In the genomic region with DNA sequence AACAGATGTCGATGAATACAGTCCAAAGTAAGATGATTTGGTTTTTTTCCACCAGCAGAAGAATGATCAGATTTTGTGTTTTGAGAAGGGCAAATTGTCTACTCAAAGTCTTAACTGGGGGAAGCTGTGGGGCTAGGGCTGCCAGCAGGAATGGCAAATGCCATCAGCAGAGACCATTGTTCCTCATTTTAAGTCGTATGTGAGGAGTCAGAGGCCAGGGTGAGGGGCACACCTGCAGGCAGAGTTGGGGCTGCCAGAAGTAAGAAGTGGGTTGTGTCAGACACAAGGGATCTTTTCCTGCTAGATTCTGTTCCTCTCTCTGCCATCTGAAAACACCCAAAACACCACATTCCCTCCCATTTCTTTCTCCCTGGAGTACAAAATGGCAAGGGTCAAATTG, we compare ENCODE assay signal across 15 cellular contexts. TPM values are rescaled to one million over a fixed set of nuclear protein-coding genes. Genes with fewer than 3 reads are reported as not detected.
"Had no signal": no experiment of that assay in that cellular context is flagged by ENCODE, and none has a peak within 500 bp of the region (broad histone marks: within the 10 kb centered on the region; RNA-seq: fewer than 3 reads in every experiment).

No MANE protein-coding gene starts in this region.

- ATAC-seq: activated CD4-positive, CD25-positive, alpha-beta regulatory T cell treated with anti-CD3 and anti-CD28 coated beads, Interleukin-2, amount 50 U/mL, for 24 hours; activated CD8-positive, alpha-beta memory T cell treated with anti-CD3 and anti-CD28 coated beads, Interleukin-2, amount 10 ng/mL, durations not matched to agents 7 days and 5 days; gastrocnemius medialis; heart left ventricle had no signal

- H3K9me3 ChIP-seq: gastrocnemius medialis, heart left ventricle, tibial artery, vagina had no signal

- H3K27me3 Mint-ChIP-seq: activated CD8-positive, alpha-beta memory T cell treated with anti-CD3 and anti-CD28 coated beads, Interleukin-2, amount 10 ng/mL, durations not matched to agents 7 days and 5 days had no signal

- H3K4me3 Mint-ChIP-seq: activated CD8-positive, alpha-beta memory T cell treated with anti-CD3 and anti-CD28 coated beads, Interleukin-2, amount 10 ng/mL, durations not matched to agents 7 days and 5 days; immature natural killer cell; neural crest cell had no signal

- H3K27ac Mint-ChIP-seq: activated CD8-positive, alpha-beta memory T cell treated with anti-CD3 and anti-CD28 coated beads, Interleukin-2, amount 10 ng/mL, durations not matched to agents 7 days and 5 days had no signal

- DNase-seq: activated CD4-positive, alpha-beta T cell treated with anti-CD3 and anti-CD28 coated beads, Interleukin-2, amount 50 U/mL, for 4 hours; activated CD8-positive, alpha-beta memory T cell treated with anti-CD3 and anti-CD28 coated beads, Interleukin-2, amount 10 ng/mL, durations not matched to agents 7 days and 5 days; activated gamma-delta T cell; activated T-cell treated with anti-CD3 and anti-CD28 coated beads, Interleukin-2, amount 50 U/mL, for 48 hours; dorsolateral prefrontal cortex; erythroblast; gastrocnemius medialis; heart left ventricle; immature natural killer cell; midbrain; tibial artery had no signal

- H3K9me3 Mint-ChIP-seq: immature natural killer cell, neural crest cell had no signal

RNA-seq across cellular contexts. Expression of gene TNFRSF9, which starts 29.6 kb away (rescaled TPM):
- total RNA-seq: cardiac muscle cell, vagina had no signal
